Comparison of ENCODE assay signal across 1 cellular context in the genomic region with DNA sequence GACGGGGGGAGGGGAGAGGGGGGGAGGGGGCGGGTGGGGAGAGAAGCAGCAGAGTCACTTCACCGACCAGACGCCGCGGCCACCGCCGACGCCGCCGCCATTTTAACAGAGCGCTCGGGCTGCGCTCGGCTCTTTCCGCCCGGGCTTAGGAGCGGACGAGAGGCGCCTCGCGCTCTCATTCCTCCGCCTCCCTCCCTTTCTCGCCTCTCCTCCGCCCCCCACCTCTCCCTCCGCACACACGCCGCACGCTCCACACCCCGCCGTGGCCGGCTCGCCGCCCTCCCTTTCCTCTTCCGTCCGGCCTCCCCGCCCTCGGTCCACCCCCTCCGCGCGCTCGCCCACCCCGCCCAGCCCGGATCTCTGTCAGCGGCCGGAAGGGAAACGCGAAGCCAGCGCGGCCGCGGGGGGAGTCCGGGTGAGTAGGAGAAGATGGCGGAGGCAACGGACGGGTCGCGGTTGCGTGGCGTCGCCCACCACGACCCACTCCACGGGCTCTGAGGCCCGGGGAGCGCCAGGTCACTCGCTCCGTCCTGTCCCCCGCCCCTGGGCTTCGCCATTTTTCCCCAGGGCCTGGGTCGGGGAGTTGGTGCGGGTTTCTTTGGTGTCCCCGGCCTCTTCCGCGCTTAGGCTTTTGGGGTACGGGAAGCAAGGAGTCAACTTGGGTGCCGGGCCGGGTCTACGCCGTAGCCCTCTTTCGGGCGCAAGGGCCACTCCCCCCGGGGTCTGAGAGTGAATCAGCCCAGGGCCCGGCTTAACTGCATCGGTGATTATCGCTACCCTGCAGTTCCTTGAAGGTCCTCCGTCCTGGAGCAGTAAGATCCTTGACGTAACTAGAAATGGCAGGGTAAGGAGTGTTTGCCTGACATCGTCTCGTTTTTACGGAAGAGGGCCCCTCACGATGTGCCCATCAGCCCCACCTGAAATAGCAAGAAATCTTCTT.
TF ChIP-seq lines count a peak whose summit lies in the region.

USP34 (minus strand) TSS at position 123 of the 940 bp plus-strand sequence. CDS start 395 bp downstream, outside the sequence.

TF ChIP-seq in K562, 482 proteins besides CTCF, POLR2A, EP300 and RAD21 (continued from another document and continues in another):
- no peak for TF ChIP-seq E2F8 (IDR thresholded peaks at IDR 0.05; ENCODE audit: low read depth, partially characterized antibody)
- no peak for TF ChIP-seq HIVEP1 (CRISPR knock-in tag; IDR thresholded peaks at IDR 0.05)
- TF ChIP-seq BHLHE40 (IDR thresholded peaks at IDR 0.05; ENCODE audit: low read length) = peak; percentile 84
- no peak; the same call in 1 of the 2 replicates for TF ChIP-seq TEAD4 (IDR thresholded peaks at IDR 0.05; ENCODE audit: low read length)
- TF ChIP-seq TEAD4 (CRISPR knock-in tag; IDR thresholded peaks at IDR 0.05; ENCODE audit: borderline replicate concordance) = no peak
- TF ChIP-seq HMG20B (CRISPR knock-in tag; IDR thresholded peaks at IDR 0.05) = no peak
- no peak for TF ChIP-seq TFE3 (CRISPR knock-in tag; IDR thresholded peaks at IDR 0.05)
- no peak for TF ChIP-seq HBP1 (CRISPR knock-in tag; IDR thresholded peaks at IDR 0.05)
- TF ChIP-seq, protein P1, sequence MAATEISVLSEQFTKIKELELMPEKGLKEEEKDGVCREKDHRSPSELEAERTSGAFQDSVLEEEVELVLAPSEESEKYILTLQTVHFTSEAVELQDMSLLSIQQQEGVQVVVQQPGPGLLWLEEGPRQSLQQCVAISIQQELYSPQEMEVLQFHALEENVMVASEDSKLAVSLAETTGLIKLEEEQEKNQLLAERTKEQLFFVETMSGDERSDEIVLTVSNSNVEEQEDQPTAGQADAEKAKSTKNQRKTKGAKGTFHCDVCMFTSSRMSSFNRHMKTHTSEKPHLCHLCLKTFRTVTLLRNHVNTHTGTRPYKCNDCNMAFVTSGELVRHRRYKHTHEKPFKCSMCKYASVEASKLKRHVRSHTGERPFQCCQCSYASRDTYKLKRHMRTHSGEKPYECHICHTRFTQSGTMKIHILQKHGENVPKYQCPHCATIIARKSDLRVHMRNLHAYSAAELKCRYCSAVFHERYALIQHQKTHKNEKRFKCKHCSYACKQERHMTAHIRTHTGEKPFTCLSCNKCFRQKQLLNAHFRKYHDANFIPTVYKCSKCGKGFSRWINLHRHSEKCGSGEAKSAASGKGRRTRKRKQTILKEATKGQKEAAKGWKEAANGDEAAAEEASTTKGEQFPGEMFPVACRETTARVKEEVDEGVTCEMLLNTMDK (IDR thresholded peaks at IDR 0.05; ENCODE audit: borderline replicate concordance, insufficient read depth, low read depth, low read length, poor library complexity, severe bottlenecking) = no peak
- TF ChIP-seq SETDB1 (IDR thresholded peaks at IDR 0.05; ENCODE audit: low read length) = no peak
- no peak for TF ChIP-seq SIRT6 (IDR thresholded peaks at IDR 0.05; ENCODE audit: low read depth, low read length)
- TF ChIP-seq, protein P2, sequence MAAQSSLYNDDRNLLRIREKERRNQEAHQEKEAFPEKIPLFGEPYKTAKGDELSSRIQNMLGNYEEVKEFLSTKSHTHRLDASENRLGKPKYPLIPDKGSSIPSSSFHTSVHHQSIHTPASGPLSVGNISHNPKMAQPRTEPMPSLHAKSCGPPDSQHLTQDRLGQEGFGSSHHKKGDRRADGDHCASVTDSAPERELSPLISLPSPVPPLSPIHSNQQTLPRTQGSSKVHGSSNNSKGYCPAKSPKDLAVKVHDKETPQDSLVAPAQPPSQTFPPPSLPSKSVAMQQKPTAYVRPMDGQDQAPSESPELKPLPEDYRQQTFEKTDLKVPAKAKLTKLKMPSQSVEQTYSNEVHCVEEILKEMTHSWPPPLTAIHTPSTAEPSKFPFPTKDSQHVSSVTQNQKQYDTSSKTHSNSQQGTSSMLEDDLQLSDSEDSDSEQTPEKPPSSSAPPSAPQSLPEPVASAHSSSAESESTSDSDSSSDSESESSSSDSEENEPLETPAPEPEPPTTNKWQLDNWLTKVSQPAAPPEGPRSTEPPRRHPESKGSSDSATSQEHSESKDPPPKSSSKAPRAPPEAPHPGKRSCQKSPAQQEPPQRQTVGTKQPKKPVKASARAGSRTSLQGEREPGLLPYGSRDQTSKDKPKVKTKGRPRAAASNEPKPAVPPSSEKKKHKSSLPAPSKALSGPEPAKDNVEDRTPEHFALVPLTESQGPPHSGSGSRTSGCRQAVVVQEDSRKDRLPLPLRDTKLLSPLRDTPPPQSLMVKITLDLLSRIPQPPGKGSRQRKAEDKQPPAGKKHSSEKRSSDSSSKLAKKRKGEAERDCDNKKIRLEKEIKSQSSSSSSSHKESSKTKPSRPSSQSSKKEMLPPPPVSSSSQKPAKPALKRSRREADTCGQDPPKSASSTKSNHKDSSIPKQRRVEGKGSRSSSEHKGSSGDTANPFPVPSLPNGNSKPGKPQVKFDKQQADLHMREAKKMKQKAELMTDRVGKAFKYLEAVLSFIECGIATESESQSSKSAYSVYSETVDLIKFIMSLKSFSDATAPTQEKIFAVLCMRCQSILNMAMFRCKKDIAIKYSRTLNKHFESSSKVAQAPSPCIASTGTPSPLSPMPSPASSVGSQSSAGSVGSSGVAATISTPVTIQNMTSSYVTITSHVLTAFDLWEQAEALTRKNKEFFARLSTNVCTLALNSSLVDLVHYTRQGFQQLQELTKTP (IDR thresholded peaks at IDR 0.05; ENCODE audit: low read depth in 1 of 2, partially characterized antibody in 2 of 2) = no peak
- TF ChIP-seq, protein P3, sequence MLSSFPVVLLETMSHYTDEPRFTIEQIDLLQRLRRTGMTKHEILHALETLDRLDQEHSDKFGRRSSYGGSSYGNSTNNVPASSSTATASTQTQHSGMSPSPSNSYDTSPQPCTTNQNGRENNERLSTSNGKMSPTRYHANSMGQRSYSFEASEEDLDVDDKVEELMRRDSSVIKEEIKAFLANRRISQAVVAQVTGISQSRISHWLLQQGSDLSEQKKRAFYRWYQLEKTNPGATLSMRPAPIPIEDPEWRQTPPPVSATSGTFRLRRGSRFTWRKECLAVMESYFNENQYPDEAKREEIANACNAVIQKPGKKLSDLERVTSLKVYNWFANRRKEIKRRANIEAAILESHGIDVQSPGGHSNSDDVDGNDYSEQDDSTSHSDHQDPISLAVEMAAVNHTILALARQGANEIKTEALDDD (IDR thresholded peaks at IDR 0.05) = no peak
- TF ChIP-seq, protein P4, sequence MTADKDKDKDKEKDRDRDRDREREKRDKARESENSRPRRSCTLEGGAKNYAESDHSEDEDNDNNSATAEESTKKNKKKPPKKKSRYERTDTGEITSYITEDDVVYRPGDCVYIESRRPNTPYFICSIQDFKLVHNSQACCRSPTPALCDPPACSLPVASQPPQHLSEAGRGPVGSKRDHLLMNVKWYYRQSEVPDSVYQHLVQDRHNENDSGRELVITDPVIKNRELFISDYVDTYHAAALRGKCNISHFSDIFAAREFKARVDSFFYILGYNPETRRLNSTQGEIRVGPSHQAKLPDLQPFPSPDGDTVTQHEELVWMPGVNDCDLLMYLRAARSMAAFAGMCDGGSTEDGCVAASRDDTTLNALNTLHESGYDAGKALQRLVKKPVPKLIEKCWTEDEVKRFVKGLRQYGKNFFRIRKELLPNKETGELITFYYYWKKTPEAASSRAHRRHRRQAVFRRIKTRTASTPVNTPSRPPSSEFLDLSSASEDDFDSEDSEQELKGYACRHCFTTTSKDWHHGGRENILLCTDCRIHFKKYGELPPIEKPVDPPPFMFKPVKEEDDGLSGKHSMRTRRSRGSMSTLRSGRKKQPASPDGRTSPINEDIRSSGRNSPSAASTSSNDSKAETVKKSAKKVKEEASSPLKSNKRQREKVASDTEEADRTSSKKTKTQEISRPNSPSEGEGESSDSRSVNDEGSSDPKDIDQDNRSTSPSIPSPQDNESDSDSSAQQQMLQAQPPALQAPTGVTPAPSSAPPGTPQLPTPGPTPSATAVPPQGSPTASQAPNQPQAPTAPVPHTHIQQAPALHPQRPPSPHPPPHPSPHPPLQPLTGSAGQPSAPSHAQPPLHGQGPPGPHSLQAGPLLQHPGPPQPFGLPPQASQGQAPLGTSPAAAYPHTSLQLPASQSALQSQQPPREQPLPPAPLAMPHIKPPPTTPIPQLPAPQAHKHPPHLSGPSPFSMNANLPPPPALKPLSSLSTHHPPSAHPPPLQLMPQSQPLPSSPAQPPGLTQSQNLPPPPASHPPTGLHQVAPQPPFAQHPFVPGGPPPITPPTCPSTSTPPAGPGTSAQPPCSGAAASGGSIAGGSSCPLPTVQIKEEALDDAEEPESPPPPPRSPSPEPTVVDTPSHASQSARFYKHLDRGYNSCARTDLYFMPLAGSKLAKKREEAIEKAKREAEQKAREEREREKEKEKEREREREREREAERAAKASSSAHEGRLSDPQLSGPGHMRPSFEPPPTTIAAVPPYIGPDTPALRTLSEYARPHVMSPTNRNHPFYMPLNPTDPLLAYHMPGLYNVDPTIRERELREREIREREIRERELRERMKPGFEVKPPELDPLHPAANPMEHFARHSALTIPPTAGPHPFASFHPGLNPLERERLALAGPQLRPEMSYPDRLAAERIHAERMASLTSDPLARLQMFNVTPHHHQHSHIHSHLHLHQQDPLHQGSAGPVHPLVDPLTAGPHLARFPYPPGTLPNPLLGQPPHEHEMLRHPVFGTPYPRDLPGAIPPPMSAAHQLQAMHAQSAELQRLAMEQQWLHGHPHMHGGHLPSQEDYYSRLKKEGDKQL (CRISPR knock-in tag; IDR thresholded peaks at IDR 0.05; ENCODE audit: borderline replicate concordance) = no peak
- TF ChIP-seq, protein P5, sequence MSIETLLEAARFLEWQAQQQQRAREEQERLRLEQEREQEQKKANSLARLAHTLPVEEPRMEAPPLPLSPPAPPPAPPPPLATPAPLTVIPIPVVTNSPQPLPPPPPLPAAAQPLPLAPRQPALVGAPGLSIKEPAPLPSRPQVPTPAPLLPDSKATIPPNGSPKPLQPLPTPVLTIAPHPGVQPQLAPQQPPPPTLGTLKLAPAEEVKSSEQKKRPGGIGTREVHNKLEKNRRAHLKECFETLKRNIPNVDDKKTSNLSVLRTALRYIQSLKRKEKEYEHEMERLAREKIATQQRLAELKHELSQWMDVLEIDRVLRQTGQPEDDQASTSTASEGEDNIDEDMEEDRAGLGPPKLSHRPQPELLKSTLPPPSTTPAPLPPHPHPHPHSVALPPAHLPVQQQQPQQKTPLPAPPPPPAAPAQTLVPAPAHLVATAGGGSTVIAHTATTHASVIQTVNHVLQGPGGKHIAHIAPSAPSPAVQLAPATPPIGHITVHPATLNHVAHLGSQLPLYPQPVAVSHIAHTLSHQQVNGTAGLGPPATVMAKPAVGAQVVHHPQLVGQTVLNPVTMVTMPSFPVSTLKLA (conservative IDR thresholded peaks at IDR 0.05) = peak in 1 of 2 experiments; percentile 77; a peak in 2 of 4 replicates
- no peak for TF ChIP-seq NFIX (CRISPR knock-in tag; IDR thresholded peaks at IDR 0.05; ENCODE audit: low read depth)
- no peak for TF ChIP-seq SMC3 (conservative IDR thresholded peaks at IDR 0.05; ENCODE audit: insufficient read depth, low read depth, low read length)
- TF ChIP-seq NELFE (IDR thresholded peaks at IDR 0.05; ENCODE audit: insufficient read depth, insufficient read length) = no peak
- no peak for TF ChIP-seq TCF7L2 (IDR thresholded peaks at IDR 0.05; ENCODE audit: low read depth, low read length)
- TF ChIP-seq FIP1L1 (IDR thresholded peaks at IDR 0.05; ENCODE audit: low read depth, low read length, poor library complexity, severe bottlenecking) = peak; percentile 55
- no peak for TF ChIP-seq PURB (CRISPR knock-in tag; IDR thresholded peaks at IDR 0.05; ENCODE audit: low read depth)
- no peak for TF ChIP-seq ZEB2 (IDR thresholded peaks at IDR 0.05)
- no peak for TF ChIP-seq ZKSCAN3 (CRISPR knock-in tag; IDR thresholded peaks at IDR 0.05)
- TF ChIP-seq ZNF431 (CRISPR knock-in tag; IDR thresholded peaks at IDR 0.05) = no peak
- TF ChIP-seq KDM5B (IDR thresholded peaks at IDR 0.05; ENCODE audit: insufficient replicate concordance, low read depth, low read length) = peak; percentile 79
- TF ChIP-seq ZNF384 (IDR thresholded peaks at IDR 0.05; ENCODE audit: low read depth, low read length) = no peak
- no peak for TF ChIP-seq MCM3 (IDR thresholded peaks at IDR 0.05)
